ENCODE assay signal across 14 cellular contexts in genomic region chr6:152305672-152306071, GRCh38.
"Had no signal": no experiment of that assay in that cellular context is flagged by ENCODE, and none has a peak within 500 bp of the region (broad histone marks: within the 10 kb centered on the region; RNA-seq: fewer than 3 reads in every experiment).

No MANE protein-coding gene starts in this region.

- H3K9me3 ChIP-seq: ascending aorta, neutrophil, tibial artery, vagina had no signal

- H3K4me3 ChIP-seq: ascending aorta, tibial artery, vagina had no signal

- H3K4me1 ChIP-seq: parathyroid adenoma had no signal

- H3K27me3 ChIP-seq: ascending aorta, foreskin keratinocyte, neutrophil, tibial artery, vagina had no signal

- DNase-seq: activated naive CD4-positive, alpha-beta T cell treated with anti-CD3 and anti-CD28 coated beads for 36 hours; activated T-cell treated with anti-CD3 and anti-CD28 coated beads, Interleukin-2, amount 50 U/mL, for 1 hour; foreskin keratinocyte; mammary epithelial cell; naive thymus-derived CD8-positive, alpha-beta T cell; stimulated activated CD4-positive, alpha-beta T cell treated with anti-CD3 and anti-CD28 coated beads, Interleukin-2, amount 100 ng/mL, for 48 hours; stimulated activated naive B cell treated with anti-CD40 and anti-IgM and Interleukin-4, amounts not matched to agents 10 μg/mL and 1 μg/mL and 100 μg/mL, for 72 hours; T-helper 1 cell; T1000; tibial artery had no signal

- H3K27ac ChIP-seq: foreskin keratinocyte, neutrophil, parathyroid adenoma, tibial artery, vagina had no signal
